29 cellular contexts compared by ENCODE assay signal in the genomic region with DNA sequence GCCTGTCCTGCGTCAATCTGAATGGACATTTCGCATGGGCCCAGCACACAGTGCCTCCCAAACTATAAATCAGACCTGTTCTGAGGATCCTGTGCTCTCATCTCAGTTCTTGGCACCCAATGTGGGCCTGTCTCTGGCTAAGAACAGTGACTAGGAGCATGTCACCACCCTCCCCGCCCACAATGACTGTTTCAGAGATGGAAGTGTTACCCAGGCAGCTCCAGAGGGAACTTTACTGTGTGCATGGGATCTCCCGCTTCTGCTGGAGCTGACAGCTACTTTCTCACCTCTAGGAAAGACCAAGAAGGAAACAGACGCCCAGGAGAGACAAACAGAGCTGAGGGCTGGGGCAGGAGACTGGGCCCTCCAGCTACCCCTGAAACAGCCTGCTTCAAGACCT. TPM values are rescaled to one million over a fixed set of nuclear protein-coding genes. Genes with fewer than 3 reads are reported as not detected.
"Had no signal": no experiment of that assay in that cellular context is flagged by ENCODE, and none has a peak within 500 bp of the region (broad histone marks: within the 10 kb centered on the region; RNA-seq: fewer than 3 reads in every experiment).

No MANE protein-coding gene starts in this region.

- H3K27me3 ChIP-seq: right atrium auricular region, right lobe of liver, upper lobe of left lung had no signal

- H3K4me1 ChIP-seq: heart left ventricle, left lung, lower lobe of right lung, parathyroid adenoma, right atrium auricular region, right lobe of liver, tibial nerve, upper lobe of left lung had no signal

- DNase-seq: heart left ventricle; hypothalamus; immature natural killer cell; kidney; left colon; left lung; lower lobe of right lung; mesendoderm; naive B cell; occipital lobe; right lobe of liver; stimulated activated CD4-positive, alpha-beta T cell treated with anti-CD3 and anti-CD28 coated beads, Interleukin-1b, Interleukin-23, amount 100 ng/mL, for 48 hours; stimulated activated CD4-positive, alpha-beta T cell treated with anti-CD3 and anti-CD28 coated beads, Interleukin-2, amount 100 ng/mL, for 48 hours; stimulated activated CD4-positive, alpha-beta T cell treated with anti-CD3 and anti-CD28 coated beads, Interleukin-4, amount 100 ng/mL, for 4 hours; stimulated activated CD8-positive, alpha-beta memory T cell treated with anti-CD3 and anti-CD28 coated beads, Interleukin-4, amount 100 ng/mL, for 48 hours; stimulated activated naive CD4-positive, alpha-beta T cell treated with Interleukin-2 at 50 U/mL for 16 hours; stimulated activated naive CD8-positive, alpha-beta T cell treated with anti-CD3 and anti-CD28 coated beads, Interleukin-15, amount 100 ng/mL, for 72 hours; substantia nigra; upper lobe of left lung had no signal

- H3K36me3 Mint-ChIP-seq: immature natural killer cell; mesothelial cell of epicardium; naive B cell; natural killer cell treated with Interleukin-12 subunit alpha and Interleukin-12 subunit beta and Interleukin-15 and Interleukin-18, amount 100 ng/mL, for 72 hours had no signal

- H3K4me3 Mint-ChIP-seq: immature natural killer cell; mesothelial cell of epicardium; natural killer cell treated with Interleukin-12 subunit alpha and Interleukin-12 subunit beta and Interleukin-15 and Interleukin-18, amount 100 ng/mL, for 72 hours; neural crest cell; stimulated activated memory B cell treated with anti-CD40 and anti-IgM and Interleukin-4, amounts not matched to agents 10 μg/mL and 1 μg/mL and 100 μg/mL, for 72 hours; stimulated activated naive CD8-positive, alpha-beta T cell treated with anti-CD3 and anti-CD28 coated beads, Interleukin-15, amount 100 ng/mL, for 72 hours had no signal

- H3K9me3 Mint-ChIP-seq: mesothelial cell of epicardium; natural killer cell treated with Interleukin-12 subunit alpha and Interleukin-12 subunit beta and Interleukin-15 and Interleukin-18, amount 100 ng/mL, for 72 hours; neural crest cell; stimulated activated naive CD8-positive, alpha-beta T cell treated with anti-CD3 and anti-CD28 coated beads, Interleukin-15, amount 100 ng/mL, for 72 hours had no signal

- ATAC-seq: heart left ventricle; left colon; left lung; lower lobe of right lung; natural killer cell treated with Interleukin-12 subunit alpha and Interleukin-12 subunit beta and Interleukin-15 and Interleukin-18, amount 100 ng/mL, for 72 hours; right lobe of liver; stimulated activated memory B cell treated with anti-CD40 and anti-IgM and Interleukin-4, amounts not matched to agents 10 μg/mL and 1 μg/mL and 100 μg/mL, for 72 hours; stimulated activated naive CD8-positive, alpha-beta T cell treated with anti-CD3 and anti-CD28 coated beads, Interleukin-15, amount 100 ng/mL, for 72 hours had no signal

- H3K27ac ChIP-seq: heart left ventricle, left lung, lower lobe of right lung, neutrophil, parathyroid adenoma, right atrium auricular region, right lobe of liver, tibial nerve, upper lobe of left lung had no signal

- H3K36me3 ChIP-seq: heart left ventricle, left lung, lower lobe of right lung, neutrophil, right atrium auricular region, right lobe of liver, tibial nerve, upper lobe of left lung had no signal

- H3K9me3 ChIP-seq: heart left ventricle, left lung, lower lobe of right lung, neutrophil, right atrium auricular region, right lobe of liver, tibial nerve, upper lobe of left lung had no signal

- H3K27ac Mint-ChIP-seq: immature natural killer cell; mesothelial cell of epicardium; natural killer cell treated with Interleukin-12 subunit alpha and Interleukin-12 subunit beta and Interleukin-15 and Interleukin-18, amount 100 ng/mL, for 72 hours; progenitor cell of endocrine pancreas; stimulated activated memory B cell treated with anti-CD40 and anti-IgM and Interleukin-4, amounts not matched to agents 10 μg/mL and 1 μg/mL and 100 μg/mL, for 72 hours had no signal

- H3K4me3 ChIP-seq: heart left ventricle, left lung, lower lobe of right lung, right atrium auricular region, right lobe of liver, smooth muscle cell, tibial nerve, upper lobe of left lung had no signal

- H3K4me1 Mint-ChIP-seq: immature natural killer cell; mesothelial cell of epicardium; naive B cell; neural crest cell; stimulated activated memory B cell treated with anti-CD40 and anti-IgM and Interleukin-4, amounts not matched to agents 10 μg/mL and 1 μg/mL and 100 μg/mL, for 72 hours; stimulated activated naive CD8-positive, alpha-beta T cell treated with anti-CD3 and anti-CD28 coated beads, Interleukin-15, amount 100 ng/mL, for 72 hours had no signal

RNA-seq across cellular contexts. Expression of a gene that starts 45.0 kb away (rescaled TPM):
- polyA plus RNA-seq: immature natural killer cell had no signal
